In the genomic region with DNA sequence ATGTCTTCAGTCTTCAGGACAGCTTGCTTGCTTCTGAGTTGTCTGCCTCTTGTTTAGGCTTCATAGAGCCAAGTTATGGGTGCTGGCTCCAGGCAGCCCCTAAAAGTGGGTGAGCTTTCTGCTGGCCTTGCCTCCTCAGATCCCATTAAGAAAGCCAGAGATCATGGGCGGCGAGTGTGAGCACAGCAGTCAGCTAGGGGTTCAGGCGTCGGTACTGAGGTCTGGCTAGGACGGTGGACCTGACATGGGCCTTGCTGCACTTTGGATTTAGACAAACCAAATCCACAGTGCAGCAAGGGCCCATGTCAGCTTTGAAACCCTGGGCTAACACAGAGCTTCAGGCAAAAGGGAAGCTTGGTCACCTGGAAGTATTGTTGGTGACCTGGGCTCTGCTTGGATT, we compare ENCODE assay signal across 23 cellular contexts. TPM values are rescaled to one million over a fixed set of nuclear protein-coding genes. Genes with fewer than 3 reads are reported as not detected.
DNase-seq lines count a peak whose midpoint lies in the region; ATAC-seq and TF ChIP-seq lines count a peak whose summit lies in the region.
"Had no signal": no experiment of that assay in that cellular context is flagged by ENCODE, and none has a peak within 500 bp of the region (broad histone marks: within the 10 kb centered on the region; RNA-seq: fewer than 3 reads in every experiment).

No MANE protein-coding gene starts in this region.

- TF ChIP-seq CTCF in VCaP (conservative IDR thresholded peaks at IDR 0.05) (no peak), endodermal cell (conservative IDR thresholded peaks at IDR 0.05) (no peak)

- H3K9ac ChIP-seq in endodermal cell (ENCODE audit: extremely low read depth, low read length, poor library complexity, severe bottlenecking) = no peak overlapping the region

- peaks cover 9% of the 10 kb centered on the region for H3K4me1 Mint-ChIP-seq in endodermal cell
- H3K4me1 Mint-ChIP-seq in stimulated activated effector memory CD8-positive, alpha-beta T cell treated with anti-CD3 and anti-CD28 coated beads, Interleukin-12 subunit alpha, Interleukin-12 subunit beta, amount 100 ng/mL, for 72 hours = peaks cover 6% of the 10 kb centered on the region
- H3K4me1 Mint-ChIP-seq: B cell had no signal

- DNase-seq in activated CD8-positive, alpha-beta memory T cell treated with anti-CD3 and anti-CD28 coated beads for 24 hours = peak; percentile 38
- no peak for DNase-seq in activated CD8-positive, alpha-beta memory T cell treated with anti-CD3 and anti-CD28 coated beads, Interleukin-2, amount 50 U/mL, for 4 hours
- DNase-seq in endodermal cell (peak; percentile 41), nucleus accumbens (lab: John Stamatoyannopoulos, UW) (no peak), GDM1 (lab: John Stamatoyannopoulos, UW) (no peak), T-helper 9 cell (no peak)
- no peak for DNase-seq in stimulated activated effector memory CD8-positive, alpha-beta T cell treated with anti-CD3 and anti-CD28 coated beads, Interleukin-12 subunit alpha, Interleukin-12 subunit beta, amount 100 ng/mL, for 72 hours (ENCODE audit: low spot score in 2 of 2)
- DNase-seq: ACHN; activated CD4-positive, alpha-beta memory T cell treated with anti-CD3 and anti-CD28 coated beads for 36 hours; activated CD4-positive, CD25-positive, alpha-beta regulatory T cell; activated effector memory CD4-positive, alpha-beta T cell treated with anti-CD3 and anti-CD28 coated beads, Interleukin-2, amount 50 U/mL, for 16 hours; activated naive CD8-positive, alpha-beta T cell treated with anti-CD3 and anti-CD28 coated beads, Interleukin-2, amount 10 ng/mL, durations not matched to agents 7 days and 5 days; DMS 273 treated with DMSO at 0.1 percent for 48 hours; NCI-H1436 treated with DMSO at 0.1 percent for 48 hours; NCI-H345; NCI-H774; SJCRH30; small intestine had no signal

- no peaks in the 10 kb centered on the region for H3K4me1 ChIP-seq in endodermal cell (ENCODE audit: control insufficient read depth, insufficient read depth, low read length)
- H3K4me1 ChIP-seq: ascending aorta, SJCRH30 had no signal

- H3K27me3 Mint-ChIP-seq in endodermal cell (ENCODE audit: insufficient read depth) = no peaks in the 10 kb centered on the region
- H3K27me3 Mint-ChIP-seq: activated CD4-positive, alpha-beta memory T cell treated with anti-CD3 and anti-CD28 coated beads for 36 hours; activated naive CD8-positive, alpha-beta T cell treated with anti-CD3 and anti-CD28 coated beads, Interleukin-2, amount 10 ng/mL, durations not matched to agents 7 days and 5 days; B cell; dendritic cell treated with granulocyte-macrophage colony-stimulating factor and Interleukin-4, amounts not matched to agents 40 ng/mL and 50 ng/mL, for 4 days had no signal

- H3K4me3 ChIP-seq in endodermal cell (ENCODE audit: low read length) = no peak overlapping the region
- H3K4me3 ChIP-seq: ascending aorta, SJCRH30, tibial artery had no signal

- 92 to 95% methylated on average over 5 of the region's 5 CpGs for WGBS in endodermal cell (ENCODE audit: insufficient coverage in 1 of 2, insufficient read length in 1 of 2), 2 experiments

- no peaks in the 10 kb centered on the region for H3K9me3 Mint-ChIP-seq in endodermal cell
- H3K9me3 Mint-ChIP-seq in stimulated activated effector memory CD8-positive, alpha-beta T cell treated with anti-CD3 and anti-CD28 coated beads, Interleukin-12 subunit alpha, Interleukin-12 subunit beta, amount 100 ng/mL, for 72 hours = no peaks in the 10 kb centered on the region
- H3K9me3 Mint-ChIP-seq: activated CD4-positive, alpha-beta memory T cell treated with anti-CD3 and anti-CD28 coated beads for 36 hours; activated naive CD8-positive, alpha-beta T cell treated with anti-CD3 and anti-CD28 coated beads, Interleukin-2, amount 10 ng/mL, durations not matched to agents 7 days and 5 days; dendritic cell treated with granulocyte-macrophage colony-stimulating factor and Interleukin-4, amounts not matched to agents 40 ng/mL and 50 ng/mL, for 4 days had no signal

- H3K27ac ChIP-seq in VCaP = peak overlapping the region; percentile 34; the same call in 1 of the 2 replicates
- no peak overlapping the region for H3K27ac ChIP-seq in endodermal cell (ENCODE audit: low read depth, low read length)
- H3K27ac ChIP-seq: ascending aorta, SJCRH30, tibial artery had no signal

- H3K9me3 ChIP-seq in endodermal cell (ENCODE audit: control insufficient read depth, low read length) = no peaks in the 10 kb centered on the region
- H3K9me3 ChIP-seq: ascending aorta, SJCRH30, tibial artery had no signal

- peak overlapping the region; percentile 88 for H3K27ac Mint-ChIP-seq in endodermal cell
- H3K27ac Mint-ChIP-seq in stimulated activated effector memory CD8-positive, alpha-beta T cell treated with anti-CD3 and anti-CD28 coated beads, Interleukin-12 subunit alpha, Interleukin-12 subunit beta, amount 100 ng/mL, for 72 hours = peak overlapping the region; percentile 72
- H3K27ac Mint-ChIP-seq: activated CD4-positive, alpha-beta memory T cell treated with anti-CD3 and anti-CD28 coated beads for 36 hours; activated naive CD8-positive, alpha-beta T cell treated with anti-CD3 and anti-CD28 coated beads, Interleukin-2, amount 10 ng/mL, durations not matched to agents 7 days and 5 days; B cell; dendritic cell treated with granulocyte-macrophage colony-stimulating factor and Interleukin-4, amounts not matched to agents 40 ng/mL and 50 ng/mL, for 4 days had no signal

- peaks cover 66% of the 10 kb centered on the region for H3K36me3 Mint-ChIP-seq in endodermal cell (ENCODE audit: low read depth)
- peaks cover 84% of the 10 kb centered on the region for H3K36me3 Mint-ChIP-seq in stimulated activated effector memory CD8-positive, alpha-beta T cell treated with anti-CD3 and anti-CD28 coated beads, Interleukin-12 subunit alpha, Interleukin-12 subunit beta, amount 100 ng/mL, for 72 hours

- peaks cover 44% of the 10 kb centered on the region for H3K36me3 ChIP-seq in endodermal cell (ENCODE audit: control insufficient read depth, insufficient read depth, low read length)
- H3K36me3 ChIP-seq: ascending aorta, tibial artery had no signal

- H3K27me3 ChIP-seq in endodermal cell (ENCODE audit: control insufficient read depth, insufficient read depth, low read length, poor library complexity, severe bottlenecking) = no peaks in the 10 kb centered on the region
- H3K27me3 ChIP-seq: ascending aorta, SJCRH30, tibial artery had no signal

- no peak for ATAC-seq in stimulated activated effector memory CD8-positive, alpha-beta T cell treated with anti-CD3 and anti-CD28 coated beads, Interleukin-12 subunit alpha, Interleukin-12 subunit beta, amount 100 ng/mL, for 72 hours

- H3K4me3 Mint-ChIP-seq in endodermal cell = no peak overlapping the region
- H3K4me3 Mint-ChIP-seq in stimulated activated effector memory CD8-positive, alpha-beta T cell treated with anti-CD3 and anti-CD28 coated beads, Interleukin-12 subunit alpha, Interleukin-12 subunit beta, amount 100 ng/mL, for 72 hours = no peak overlapping the region
- H3K4me3 Mint-ChIP-seq: activated CD4-positive, alpha-beta memory T cell treated with anti-CD3 and anti-CD28 coated beads for 36 hours; activated naive CD8-positive, alpha-beta T cell treated with anti-CD3 and anti-CD28 coated beads, Interleukin-2, amount 10 ng/mL, durations not matched to agents 7 days and 5 days; B cell; dendritic cell treated with granulocyte-macrophage colony-stimulating factor and Interleukin-4, amounts not matched to agents 40 ng/mL and 50 ng/mL, for 4 days had no signal

RNA-seq across cellular contexts. Expression of gene PSAT1, which starts 17.6 kb away (rescaled TPM):
- total RNA-seq in endodermal cell = 10 to 100 TPM; 64.4 to 75.7 TPM
- 194 TPM for polyA plus RNA-seq in endodermal cell (2013, experiment 1 of 2)
- polyA plus RNA-seq in endodermal cell (2013, experiment 2 of 2) = 138 TPM

Comparison
In these comparisons a context has a peak if more than half of its experiments do, and no peak if none do; other contexts are left out.
1. DNase-seq: peak in activated CD8-positive, alpha-beta memory T cell treated with anti-CD3 and anti-CD28 coated beads for 24 hours (single experiment) and endodermal cell (single experiment); none in activated CD8-positive, alpha-beta memory T cell treated with anti-CD3 and anti-CD28 coated beads, Interleukin-2, amount 50 U/mL, for 4 hours (single experiment), stimulated activated effector memory CD8-positive, alpha-beta T cell treated with anti-CD3 and anti-CD28 coated beads, Interleukin-12 subunit alpha, Interleukin-12 subunit beta, amount 100 ng/mL, for 72 hours (0 of 2), nucleus accumbens (0 of 56), GDM1 (single experiment) and T-helper 9 cell (single experiment).